Comparison of ENCODE assay signal across 1 cellular context in the genomic region with DNA sequence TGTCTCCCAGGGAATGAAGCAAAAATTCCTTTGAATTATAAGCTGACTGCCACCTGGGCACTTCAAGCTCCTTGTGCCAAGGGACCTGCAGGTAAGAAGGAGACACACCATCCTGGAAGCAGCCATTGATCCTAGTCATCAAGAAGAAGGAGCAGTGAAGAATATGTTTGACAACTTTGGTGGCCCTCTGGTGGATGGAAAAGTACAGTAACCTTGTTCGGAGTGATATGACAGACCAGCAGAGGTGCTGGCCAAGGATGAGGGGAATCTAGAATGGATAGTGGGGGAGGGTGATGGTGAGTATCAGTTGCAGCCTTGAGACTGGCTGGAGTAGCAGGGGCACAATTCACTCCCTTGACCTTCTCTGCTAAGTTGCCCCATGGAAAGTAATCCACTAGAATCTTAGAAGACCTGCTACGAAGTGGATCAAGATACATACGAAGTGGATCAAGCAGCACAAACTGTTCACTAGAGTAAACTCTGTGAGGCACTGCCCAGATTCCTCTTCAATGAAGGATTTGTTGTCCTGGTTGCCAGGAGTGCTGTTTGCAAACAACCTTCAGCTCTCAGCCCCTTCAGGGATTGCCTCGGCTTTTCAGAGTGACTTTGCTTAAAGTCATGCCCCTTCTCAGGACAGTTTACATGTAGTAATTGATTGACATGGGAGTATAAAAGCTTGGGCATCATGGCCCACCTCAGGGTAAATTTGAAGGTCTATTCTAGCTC.
TF ChIP-seq lines count a peak whose summit lies in the region.

No MANE protein-coding gene starts in this region.

TF ChIP-seq in K562, 482 proteins besides CTCF, POLR2A, EP300 and RAD21:
- no peak for TF ChIP-seq MAFK (IDR thresholded peaks at IDR 0.05; ENCODE audit: low read length)
- TF ChIP-seq PML (IDR thresholded peaks at IDR 0.05; ENCODE audit: low read length) = no peak
- TF ChIP-seq SMC3 (conservative IDR thresholded peaks at IDR 0.05; ENCODE audit: insufficient read depth, low read depth, low read length) = peak; percentile 26; the same call in 1 of the 2 replicates
- TF ChIP-seq ASH1L (IDR thresholded peaks at IDR 0.05; ENCODE audit: borderline replicate concordance, low read depth, partially characterized antibody) = no peak
- no peak for TF ChIP-seq PHF20 (IDR thresholded peaks at IDR 0.05; ENCODE audit: partially characterized antibody)
- no peak for TF ChIP-seq NR4A1 (CRISPR knock-in tag; IDR thresholded peaks at IDR 0.05)
- no peak for TF ChIP-seq NR4A1 (tag; IDR thresholded peaks at IDR 0.05)
- no peak for TF ChIP-seq TSC22D4 (tag; IDR thresholded peaks at IDR 0.05)
